Comparison of ENCODE assay signal across 8 cellular contexts in the genomic region with DNA sequence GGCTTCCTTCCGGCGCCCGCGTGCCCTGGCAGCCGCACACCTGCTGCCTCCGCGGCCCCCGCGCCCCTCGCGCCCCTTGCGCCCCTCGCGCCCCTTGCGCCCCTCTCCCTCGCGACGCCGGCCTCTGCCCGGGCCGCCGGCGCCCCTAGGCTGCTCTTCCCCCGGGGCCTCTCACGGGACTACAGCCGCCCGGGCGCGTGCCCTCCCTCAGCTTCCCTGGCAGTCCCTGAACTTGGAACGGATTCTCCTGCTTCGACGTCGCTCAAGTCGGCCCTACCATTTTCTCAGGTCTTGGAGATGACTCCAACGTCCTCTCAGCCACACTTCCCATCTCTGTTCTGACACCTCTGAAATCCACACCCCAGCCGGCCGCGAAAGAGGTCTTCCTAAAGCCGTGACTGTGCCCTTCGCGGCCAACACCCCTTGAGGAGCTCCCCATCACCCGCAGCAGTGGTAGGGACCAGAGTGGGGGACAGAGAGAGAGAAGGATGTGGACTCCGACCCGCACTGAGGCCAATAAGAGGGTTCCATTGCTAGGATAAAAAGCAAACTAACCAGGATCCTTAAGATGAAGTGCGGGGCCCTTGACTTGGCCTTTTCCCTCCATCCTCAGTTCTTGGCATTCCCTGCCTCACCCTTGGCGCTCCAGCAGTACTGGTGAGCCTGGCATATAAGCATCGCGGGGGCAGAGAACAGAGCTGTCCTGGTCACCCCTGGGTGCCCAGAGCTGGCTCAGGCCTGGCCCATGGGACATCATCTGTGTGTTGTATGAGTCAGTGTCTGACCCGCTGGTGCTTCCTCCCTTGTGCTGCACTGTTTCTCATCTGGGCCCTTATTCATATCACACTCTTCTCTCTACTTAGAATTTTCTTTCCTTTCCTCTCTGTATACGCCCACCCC. TPM values are rescaled to one million over a fixed set of nuclear protein-coding genes. Genes with fewer than 3 reads are reported as not detected.
DNase-seq lines count a peak whose midpoint lies in the region; ATAC-seq, FAIRE-seq and TF ChIP-seq lines count a peak whose summit lies in the region.

No MANE protein-coding gene starts in this region.

- peak overlapping the region; percentile 41 for H2AFZ ChIP-seq in GM23248

- H3K4me1 ChIP-seq in GM23248 (ENCODE audit: insufficient read depth) (no peaks in the 10 kb centered on the region), iPS-18a (ENCODE audit: control insufficient read depth, low read depth, low read length) (peaks cover 7% of the 10 kb centered on the region)

- H3K27ac ChIP-seq in GM23248 (no peak overlapping the region), iPS-18a (ENCODE audit: low read length) (no peak overlapping the region)

- no peaks in the 10 kb centered on the region for H3K36me3 Mint-ChIP-seq in activated CD8-positive, alpha-beta T cell treated with anti-CD3 and anti-CD28 coated beads for 36 hours (ENCODE audit: low read depth)
- H3K36me3 Mint-ChIP-seq in stimulated activated memory B cell treated with anti-CD40 and anti-IgM and Interleukin-4, amounts not matched to agents 10 μg/mL and 1 μg/mL and 100 μg/mL, for 72 hours: no peaks in the 10 kb centered on the region

- H3F3A ChIP-seq in GM23248 (ENCODE audit: insufficient read depth): no peaks in the 10 kb centered on the region

- CTCF ChIA-PET in AG04449 (lab: Yijun Ruan, JAX): interaction anchor here (1.0 to 2.7 kb wide), 10 partner anchors 11 to 444 kb away, joined by 3 to 17 read pairs (median 3); no protein-coding TSS in a partner anchor
- CTCF ChIA-PET in activated CD8-positive, alpha-beta T cell treated with anti-CD3 and anti-CD28 coated beads for 36 hours (lab: Charles Lee): interaction anchor here (0.8 to 1.2 kb wide), 2 partner anchors 11 to 19 kb away, joined by 3 to 4 read pairs; no protein-coding TSS in a partner anchor

- DNase-seq in AG04449 (ENCODE audit: low read depth, low spot score) (no peak), GM23248 (peak; percentile 39), GM19239 (ENCODE audit: insufficient read length, low spot score) (no peak), foreskin melanocyte (no peak)
- DNase-seq in activated CD8-positive, alpha-beta T cell treated with anti-CD3 and anti-CD28 coated beads for 36 hours: peak; percentile 9

- peak overlapping the region; percentile 61 for H3K4me3 ChIP-seq in AG04449 (ENCODE audit: low read depth, low read length)
- peak overlapping the region; percentile 79 for H3K4me3 ChIP-seq in GM23248
- peak overlapping the region; percentile 56 for H3K4me3 ChIP-seq in iPS-18a (ENCODE audit: low read length)

- no peak for FAIRE-seq in GM19239 (lab: Jason Lieb, UNC)

- peaks cover 28% of the 10 kb centered on the region for H3K27me3 ChIP-seq in GM23248 (replicated peaks; ENCODE audit: insufficient read depth)
- H3K27me3 ChIP-seq in iPS-18a (ENCODE audit: control insufficient read depth, insufficient read depth, low read length): peaks cover 27% of the 10 kb centered on the region

- H3K4me2 ChIP-seq in GM23248 (ENCODE audit: unreplicated experiment): no peak overlapping the region

- 21 to 28% methylated on average over 26 to 47 of the region's 50 CpGs for WGBS in GM23248 (ENCODE audit: low coverage in 1 of 2, low lambda C conversion rate in 2 of 2, missing lambda C conversion rate in 2 of 2), 2 experiments

- H3K4me3 Mint-ChIP-seq in activated CD8-positive, alpha-beta T cell treated with anti-CD3 and anti-CD28 coated beads for 36 hours: peak overlapping the region; percentile 79
- H3K4me3 Mint-ChIP-seq in stimulated activated memory B cell treated with anti-CD40 and anti-IgM and Interleukin-4, amounts not matched to agents 10 μg/mL and 1 μg/mL and 100 μg/mL, for 72 hours: peak overlapping the region; percentile 79

- in situ Hi-C loops in GM23248 (cut with MboI): no loop called here

- peaks cover 20% of the 10 kb centered on the region for H3K27me3 Mint-ChIP-seq in activated CD8-positive, alpha-beta T cell treated with anti-CD3 and anti-CD28 coated beads for 36 hours
- H3K27me3 Mint-ChIP-seq in stimulated activated memory B cell treated with anti-CD40 and anti-IgM and Interleukin-4, amounts not matched to agents 10 μg/mL and 1 μg/mL and 100 μg/mL, for 72 hours: no peaks in the 10 kb centered on the region

- no peaks in the 10 kb centered on the region for H4K20me1 ChIP-seq in GM23248 (ENCODE audit: insufficient read depth)

- ATAC-seq in activated CD8-positive, alpha-beta T cell treated with anti-CD3 and anti-CD28 coated beads for 36 hours: no peak
- peak; percentile 10 for ATAC-seq in stimulated activated memory B cell treated with anti-CD40 and anti-IgM and Interleukin-4, amounts not matched to agents 10 μg/mL and 1 μg/mL and 100 μg/mL, for 72 hours
- no peak for ATAC-seq in HG03439 (IDR thresholded peaks at IDR 0.05; ENCODE audit: unreplicated experiment)

- H3K36me3 ChIP-seq in GM23248 (ENCODE audit: low read depth): no peaks in the 10 kb centered on the region
- H3K36me3 ChIP-seq in iPS-18a (ENCODE audit: control insufficient read depth, low read depth, low read length): no peaks in the 10 kb centered on the region

- POLR2A ChIA-PET in AG04449 (lab: Yijun Ruan, JAX): interaction anchor here (1.2 kb wide), 1 partner anchor 169 kb away, joined by 4 read pairs; no protein-coding TSS in a partner anchor
- POLR2A ChIA-PET in activated CD8-positive, alpha-beta T cell treated with anti-CD3 and anti-CD28 coated beads for 36 hours (lab: Charles Lee): interaction anchor here (0.6 to 4.0 kb wide), 6 partner anchors 9 to 387 kb away, joined by 3 to 28 read pairs (median 4); a partner anchor contains a TSS

- no peaks in the 10 kb centered on the region for H3K9me2 ChIP-seq in GM23248 (ENCODE audit: insufficient read depth)

- TF ChIP-seq CTCF in AG04449 (IDR thresholded peaks at IDR 0.05; ENCODE audit: insufficient read depth, low read length, missing control alignments): no peak
- TF ChIP-seq CTCF in activated CD8-positive, alpha-beta T cell treated with anti-CD3 and anti-CD28 coated beads for 36 hours (IDR thresholded peaks at IDR 0.05): no peak

- H3K9ac ChIP-seq in GM23248: no peak overlapping the region
- no peak overlapping the region for H3K9ac ChIP-seq in iPS-18a (ENCODE audit: low read length)

- intact Hi-C loops in activated CD8-positive, alpha-beta T cell treated with anti-CD3 and anti-CD28 coated beads for 36 hours (cut with micrococcal nuclease): loop anchor here (10.0 kb wide), 1 partner anchor 169 kb away; a partner anchor contains a TSS

- H3K4me1 Mint-ChIP-seq in activated CD8-positive, alpha-beta T cell treated with anti-CD3 and anti-CD28 coated beads for 36 hours (ENCODE audit: low read depth): peaks cover 31% of the 10 kb centered on the region
- peaks cover 46% of the 10 kb centered on the region for H3K4me1 Mint-ChIP-seq in stimulated activated memory B cell treated with anti-CD40 and anti-IgM and Interleukin-4, amounts not matched to agents 10 μg/mL and 1 μg/mL and 100 μg/mL, for 72 hours

- H3K9me3 ChIP-seq in GM23248 (ENCODE audit: low read depth): no peaks in the 10 kb centered on the region
- no peaks in the 10 kb centered on the region for H3K9me3 ChIP-seq in iPS-18a (ENCODE audit: control insufficient read depth, low read depth, low read length)

- H3K79me2 ChIP-seq in GM23248 (ENCODE audit: insufficient read depth): no peaks in the 10 kb centered on the region

- no peaks in the 10 kb centered on the region for H3K9me3 Mint-ChIP-seq in activated CD8-positive, alpha-beta T cell treated with anti-CD3 and anti-CD28 coated beads for 36 hours
- no peaks in the 10 kb centered on the region for H3K9me3 Mint-ChIP-seq in stimulated activated memory B cell treated with anti-CD40 and anti-IgM and Interleukin-4, amounts not matched to agents 10 μg/mL and 1 μg/mL and 100 μg/mL, for 72 hours

- peak overlapping the region; percentile 69 for H3K27ac Mint-ChIP-seq in activated CD8-positive, alpha-beta T cell treated with anti-CD3 and anti-CD28 coated beads for 36 hours
- peak overlapping the region; percentile 47 for H3K27ac Mint-ChIP-seq in stimulated activated memory B cell treated with anti-CD40 and anti-IgM and Interleukin-4, amounts not matched to agents 10 μg/mL and 1 μg/mL and 100 μg/mL, for 72 hours

RNA-seq across cellular contexts. Expression of a gene that starts 38.6 kb away (rescaled TPM):
- 0.13 and 0.43 TPM in 2 replicates for total RNA-seq in GM23248 (2014; rRNA removed; shearing (Covaris generic))
- polyA plus RNA-seq in GM23248 (2016; fragmentation: Nextera tagmentation; extraction: Ambion mirVana): 0.22 and 1.3 TPM in 2 replicates
- total RNA-seq in activated CD8-positive, alpha-beta T cell treated with anti-CD3 and anti-CD28 coated beads for 36 hours: 1 to 10 TPM; 3.8 to 4.2 TPM

Comparison
In these comparisons a context has a peak if more than half of its experiments do, and no peak if none do; other contexts are left out.
1. DNase-seq: peak in GM23248 (single experiment) and activated CD8-positive, alpha-beta T cell treated with anti-CD3 and anti-CD28 coated beads for 36 hours (single experiment); none in AG04449 (single experiment), GM19239 (single experiment) and foreskin melanocyte (single experiment).
2. Peak in every context shown above with its lines, with median percentiles within 50 percentile points of each other: H3K4me3 ChIP-seq.